Comparison of ENCODE assay signal across 18 cellular contexts in genomic region chr1:77048615-77049005, GRCh38.
"Had no signal": no experiment of that assay in that cellular context is flagged by ENCODE, and none has a peak within 500 bp of the region (broad histone marks: within the 10 kb centered on the region; RNA-seq: fewer than 3 reads in every experiment).

No MANE protein-coding gene starts in this region.

- H3K27ac ChIP-seq: heart right ventricle, parathyroid adenoma had no signal

- H3K79me2 ChIP-seq: parathyroid adenoma had no signal

- H3K36me3 ChIP-seq: heart right ventricle had no signal

- H2AFZ ChIP-seq: parathyroid adenoma had no signal

- H3K9ac ChIP-seq: parathyroid adenoma had no signal

- ATAC-seq: activated CD4-positive, alpha-beta T cell treated with anti-CD3 and anti-CD28 coated beads for 36 hours; heart right ventricle; left cardiac atrium; right cardiac atrium; stimulated activated naive CD8-positive, alpha-beta T cell treated with anti-CD3 and anti-CD28 coated beads, Interleukin-15, Interleukin-2, amounts not matched to agents 100 U/mL and 50 U/mL, for 24 hours had no signal

- H3K9me3 ChIP-seq: heart right ventricle had no signal

- H3K4me3 ChIP-seq: heart right ventricle had no signal

- DNase-seq: activated B cell treated with CpG ODN at 0.5 μM for 24 hours; activated CD4-positive, alpha-beta T cell treated with anti-CD3 and anti-CD28 coated beads for 36 hours; activated CD4-positive, alpha-beta T cell treated with anti-CD3 and anti-CD28 coated beads, Interleukin-2, amount 50 U/mL, for 4 hours; activated CD8-positive, alpha-beta memory T cell treated with anti-CD3 and anti-CD28 coated beads for 24 hours; activated CD8-positive, alpha-beta memory T cell treated with anti-CD3 and anti-CD28 coated beads, Interleukin-2, amount 50 U/mL, for 48 hours; activated effector memory CD4-positive, alpha-beta T cell treated with Interleukin-2 at 50 U/mL for 16 hours; activated T-cell treated with anti-CD3 and anti-CD28 coated beads, Interleukin-2, amount 50 U/mL, for 48 hours; amygdala; effector CD4-positive, alpha-beta T cell; foreskin fibroblast; heart right ventricle; islet precursor cell; left cardiac atrium; right cardiac atrium; stimulated activated CD4-positive, alpha-beta T cell treated with anti-CD3 and anti-CD28 coated beads, Interleukin-4, amount 100 ng/mL, for 4 hours; stimulated activated naive CD8-positive, alpha-beta T cell treated with anti-CD3 and anti-CD28 coated beads, Interleukin-15, Interleukin-2, amounts not matched to agents 100 U/mL and 50 U/mL, for 24 hours; T-helper 9 cell had no signal

- H3K4me1 ChIP-seq: heart right ventricle, parathyroid adenoma had no signal
